Comparison of ENCODE assay signal across 17 cellular contexts in the genomic region with DNA sequence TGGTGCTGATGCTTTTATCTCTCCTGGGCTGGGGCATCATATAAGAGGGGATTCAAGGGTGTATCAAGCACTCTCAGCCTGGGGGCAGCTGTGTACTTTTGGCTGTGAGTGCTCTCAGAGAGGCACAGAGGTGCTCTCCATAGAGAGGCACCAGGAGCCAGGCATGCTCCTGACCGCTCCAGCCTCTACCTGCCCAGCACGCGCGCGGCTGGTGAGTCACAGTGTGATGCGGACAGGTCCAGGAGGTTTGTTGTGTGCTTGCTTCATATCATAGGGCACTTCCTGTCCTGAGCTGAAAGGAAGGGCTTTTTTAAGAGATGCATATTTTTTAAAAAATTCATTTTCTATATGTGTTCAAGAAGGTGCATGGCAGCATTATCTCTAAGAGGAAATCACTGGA.
DNase-seq lines count a peak whose midpoint lies in the region; ATAC-seq, FAIRE-seq and TF ChIP-seq lines count a peak whose summit lies in the region.
"Had no signal": no experiment of that assay in that cellular context is flagged by ENCODE, and none has a peak within 500 bp of the region (broad histone marks: within the 10 kb centered on the region; RNA-seq: fewer than 3 reads in every experiment).

No MANE protein-coding gene starts in this region.

- H3K27me3 ChIP-seq in HepG2 (ENCODE audit: control insufficient read depth in 1 of 2, insufficient read depth in 2 of 2, low read length in 2 of 2) (no peaks in the 10 kb centered on the region), right lobe of liver (no peaks in the 10 kb centered on the region), keratinocyte (ENCODE audit: control insufficient read depth, extremely low read depth, insufficient read depth, low read length) (no peaks in the 10 kb centered on the region)
- H3K27me3 ChIP-seq: heart left ventricle, transverse colon had no signal

- no peak for DNase-seq in HepG2 (ENCODE audit: low spot score)
- no peak for DNase-seq in right lobe of liver
- peak; percentile 98 for DNase-seq in NCI-H510A (lab: John Stamatoyannopoulos, UW)
- peak; percentile 62 for DNase-seq in keratinocyte (ENCODE audit: low read depth, low spot score)
- no peak for DNase-seq in posterior cingulate gyrus
- no peak for DNase-seq in G401 (ENCODE audit: low spot score)
- DNase-seq in NAMALWA (ENCODE audit: low spot score): no peak
- no peak for DNase-seq in glomerular visceral epithelial cell (ENCODE audit: extremely low spot score)
- DNase-seq: activated naive CD4-positive, alpha-beta T cell; heart left ventricle; KG1; kidney; NCI-H1694 treated with DMSO at 0.1 percent for 48 hours; T1000; transverse colon had no signal

- H3K4me2 ChIP-seq in HepG2 (ENCODE audit: low read depth, low read length): no peak overlapping the region
- H3K4me2 ChIP-seq in keratinocyte (ENCODE audit: control insufficient read depth, extremely low read depth, insufficient read depth, low read depth, low read length): peak overlapping the region; percentile 95

- H2AFZ ChIP-seq in HepG2 (ENCODE audit: low read length): no peak overlapping the region
- H2AFZ ChIP-seq in keratinocyte (ENCODE audit: control insufficient read depth, low read length): no peak overlapping the region

- CTCF ChIA-PET in HepG2 (lab: Yijun Ruan, JAX; ENCODE audit: low intra/inter-chr PET ratio, low total read pairs): no interaction called here

- H3K4me3 ChIP-seq in HepG2 (replicated peaks in 1 of 3; ENCODE audit: insufficient read depth in 1 of 3, low read depth in 2 of 3, low read length in 3 of 3): no peak overlapping the region
- H3K4me3 ChIP-seq in right lobe of liver: no peak overlapping the region
- peak overlapping the region; percentile 37 to 74 (median 46) for H3K4me3 ChIP-seq in keratinocyte (ENCODE audit: control insufficient read depth in 2 of 3, extremely low read depth in 1 of 3, insufficient read depth in 2 of 3, low read depth in 1 of 3, low read length in 3 of 3)
- H3K4me3 ChIP-seq: coronary artery, heart left ventricle, transverse colon had no signal

- in situ Hi-C loops in HepG2 (cut with HindIII; ENCODE audit: extremely low pct_ligation_motif_present, low pct_unique_long_range_greater_than_20kb): no loop called here
- in situ Hi-C loops in G401 (cut with HindIII; ENCODE audit: low sequenced_read_pairs): no loop called here

- H3K27ac ChIP-seq in HepG2 (ENCODE audit: extremely low read length, insufficient read depth, low read length) (no peak overlapping the region), right lobe of liver (no peak overlapping the region), keratinocyte (ENCODE audit: control insufficient read depth, insufficient read depth, low read length) (peak overlapping the region; percentile 81)
- H3K27ac ChIP-seq: coronary artery, heart left ventricle, transverse colon had no signal

- intact Hi-C loops in HepG2 (cut with micrococcal nuclease; ENCODE audit: unreplicated experiment): no loop called here
- intact Hi-C loops in right lobe of liver (cut with DNase I): no loop called here
- intact Hi-C loops in posterior cingulate gyrus (cut with DNase I): no loop called here

- no peak for ATAC-seq in HepG2
- no peak for ATAC-seq in right lobe of liver
- ATAC-seq: heart left ventricle; stimulated activated effector memory CD8-positive, alpha-beta T cell treated with anti-CD3 and anti-CD28 coated beads, Interleukin-12 subunit alpha, Interleukin-12 subunit beta, amount 100 ng/mL, for 72 hours had no signal

- WGBS in HepG2 (ENCODE audit: low lambda C conversion rate): 97% methylated on average over 6 of the region's 6 CpGs
- 89% methylated on average over 1 of the region's 6 CpGs for WGBS in right lobe of liver (ENCODE audit: insufficient coverage, low coverage, low lambda C conversion rate, missing lambda C conversion rate)

- H3K9ac ChIP-seq in HepG2 (ENCODE audit: insufficient read depth, low read depth, low read length) (no peak overlapping the region), keratinocyte (ENCODE audit: control insufficient read depth, extremely low read depth, insufficient read depth, low read length) (peak overlapping the region; percentile 68)

- no peak for TF ChIP-seq RAD21 in HepG2 (CRISPR knock-in tag; IDR thresholded peaks at IDR 0.05)

- H3K4me1 ChIP-seq in HepG2 (ENCODE audit: insufficient read depth, low read length) (peaks cover 31% of the 10 kb centered on the region), right lobe of liver (no peaks in the 10 kb centered on the region), keratinocyte (ENCODE audit: control insufficient read depth, extremely low read depth, insufficient read depth, low read length) (peaks cover 64% of the 10 kb centered on the region)
- H3K4me1 ChIP-seq: transverse colon had no signal

- TF ChIP-seq EP300 in HepG2 (IDR thresholded peaks at IDR 0.05; ENCODE audit: low read depth in 2 of 2, low read length in 2 of 2): no peak
- no peak for TF ChIP-seq EP300 in HepG2 (CRISPR knock-in tag; IDR thresholded peaks at IDR 0.05; ENCODE audit: borderline replicate concordance)

- POLR2A ChIA-PET in HepG2 (lab: Yijun Ruan, JAX): no interaction called here

- no peaks in the 10 kb centered on the region for H4K20me1 ChIP-seq in HepG2 (ENCODE audit: insufficient read depth, low read length)
- H4K20me1 ChIP-seq in keratinocyte (ENCODE audit: control insufficient read depth, extremely low read depth, insufficient read depth, low read length): no peaks in the 10 kb centered on the region

- H3K9me1 ChIP-seq in keratinocyte (ENCODE audit: control insufficient read depth, extremely low read depth, insufficient read depth, low read length): no peaks in the 10 kb centered on the region

- FAIRE-seq in HepG2 (lab: Jason Lieb, UNC) (no peak), keratinocyte (lab: Jason Lieb, UNC) (peak; percentile 85)
- FAIRE-seq: kidney had no signal

- no peak for TF ChIP-seq CTCF in HepG2 (CRISPR knock-in tag; IDR thresholded peaks at IDR 0.05)
- TF ChIP-seq CTCF in right lobe of liver (IDR thresholded peaks at IDR 0.05): no peak
- no peak for TF ChIP-seq CTCF in keratinocyte (optimal IDR thresholded peaks at IDR 0.05 in 1 of 3, IDR thresholded peaks at IDR 0.05 in 1 of 3, conservative IDR thresholded peaks at IDR 0.05 in 1 of 3; ENCODE audit: extremely low read depth in 1 of 3, insufficient read depth in 2 of 3, low read length in 3 of 3)

- H3K36me3 ChIP-seq in HepG2 (replicated peaks in 1 of 2; ENCODE audit: control insufficient read depth in 1 of 2, insufficient read depth in 2 of 2, low read length in 2 of 2) (no peaks in the 10 kb centered on the region), right lobe of liver (no peaks in the 10 kb centered on the region), keratinocyte (ENCODE audit: control insufficient read depth in 2 of 2, extremely low read depth in 1 of 2, insufficient read depth in 2 of 2, low read length in 2 of 2) (no peaks in the 10 kb centered on the region)
- H3K36me3 ChIP-seq: heart left ventricle, transverse colon had no signal

- H3K79me2 ChIP-seq in HepG2 (ENCODE audit: insufficient read depth, low read length) (no peaks in the 10 kb centered on the region), keratinocyte (ENCODE audit: control insufficient read depth, insufficient read depth, low read length) (peaks cover 3% of the 10 kb centered on the region)

- BruUV-seq in HepG2 (replicated peaks; lab: Mats Ljungman, UMichigan): no TSS peak

- TF ChIP-seq POLR2A in HepG2 (IDR thresholded peaks at IDR 0.05; ENCODE audit: insufficient read depth in 1 of 2, low read depth in 2 of 2, low read length in 2 of 2) (no peak), right lobe of liver (IDR thresholded peaks at IDR 0.05) (no peak)

- no peaks in the 10 kb centered on the region for H3K9me3 ChIP-seq in HepG2 (ENCODE audit: low read length)
- no peaks in the 10 kb centered on the region for H3K9me3 ChIP-seq in right lobe of liver
- no peaks in the 10 kb centered on the region for H3K9me3 ChIP-seq in keratinocyte (ENCODE audit: control insufficient read depth, low read depth, low read length)
- H3K9me3 ChIP-seq: heart left ventricle, transverse colon had no signal

- dilution Hi-C loops in keratinocyte (cut with MboI; ENCODE audit: extremely low pct_ligation_motif_present, low sequenced_read_pairs): no loop called here

TF ChIP-seq in HepG2, 621 proteins besides CTCF, POLR2A, EP300 and RAD21:
- TF ChIP-seq, protein P1, sequence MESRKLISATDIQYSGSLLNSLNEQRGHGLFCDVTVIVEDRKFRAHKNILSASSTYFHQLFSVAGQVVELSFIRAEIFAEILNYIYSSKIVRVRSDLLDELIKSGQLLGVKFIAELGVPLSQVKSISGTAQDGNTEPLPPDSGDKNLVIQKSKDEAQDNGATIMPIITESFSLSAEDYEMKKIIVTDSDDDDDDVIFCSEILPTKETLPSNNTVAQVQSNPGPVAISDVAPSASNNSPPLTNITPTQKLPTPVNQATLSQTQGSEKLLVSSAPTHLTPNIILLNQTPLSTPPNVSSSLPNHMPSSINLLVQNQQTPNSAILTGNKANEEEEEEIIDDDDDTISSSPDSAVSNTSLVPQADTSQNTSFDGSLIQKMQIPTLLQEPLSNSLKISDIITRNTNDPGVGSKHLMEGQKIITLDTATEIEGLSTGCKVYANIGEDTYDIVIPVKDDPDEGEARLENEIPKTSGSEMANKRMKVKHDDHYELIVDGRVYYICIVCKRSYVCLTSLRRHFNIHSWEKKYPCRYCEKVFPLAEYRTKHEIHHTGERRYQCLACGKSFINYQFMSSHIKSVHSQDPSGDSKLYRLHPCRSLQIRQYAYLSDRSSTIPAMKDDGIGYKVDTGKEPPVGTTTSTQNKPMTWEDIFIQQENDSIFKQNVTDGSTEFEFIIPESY (CRISPR knock-in tag; IDR thresholded peaks at IDR 0.05): peak; percentile 89
- TF ChIP-seq FOSL2 (CRISPR knock-in tag; IDR thresholded peaks at IDR 0.05) (0 out of 2 replicates have a peak, but pooled peaks have one; percentile 29), SMAD3 (CRISPR knock-in tag; IDR thresholded peaks at IDR 0.05) (no peak)

Comparison
In these comparisons a context has a peak if more than half of its experiments do, and no peak if none do; other contexts are left out.
1. DNase-seq: peak in NCI-H510A (single experiment) and keratinocyte (single experiment); none in HepG2 (single experiment), right lobe of liver (0 of 3), posterior cingulate gyrus (0 of 10), G401 (single experiment), NAMALWA (single experiment) and glomerular visceral epithelial cell (single experiment).
2. H3K4me3 ChIP-seq: peak in keratinocyte (3 of 3); none in HepG2 (0 of 3) and right lobe of liver (0 of 3).